Comparison of ENCODE assay signal across 11 cellular contexts in the genomic region with DNA sequence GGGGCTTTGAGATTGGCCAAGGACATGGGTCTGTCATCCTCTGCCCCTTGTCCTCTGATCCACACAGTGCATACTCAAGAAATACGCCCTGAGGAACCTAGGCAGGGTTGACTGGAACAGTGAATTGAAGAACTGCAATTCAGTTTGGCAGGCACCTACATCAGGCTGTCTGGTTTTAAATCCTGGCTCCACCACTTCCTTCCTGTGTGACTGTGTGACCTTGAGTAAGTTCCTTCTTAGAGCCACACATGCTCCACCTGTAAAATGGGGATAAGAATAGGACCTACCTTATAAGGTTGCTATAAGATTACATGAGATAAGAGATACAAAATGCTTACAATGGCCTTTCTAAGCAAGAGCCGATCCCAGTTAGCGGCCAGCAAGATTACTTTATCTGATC. TPM values are rescaled to one million over a fixed set of nuclear protein-coding genes. Genes with fewer than 3 reads are reported as not detected.
DNase-seq lines count a peak whose midpoint lies in the region; ATAC-seq and TF ChIP-seq lines count a peak whose summit lies in the region.
"Had no signal": no experiment of that assay in that cellular context is flagged by ENCODE, and none has a peak within 500 bp of the region (broad histone marks: within the 10 kb centered on the region; RNA-seq: fewer than 3 reads in every experiment).

No MANE protein-coding gene starts in this region.

- H3K27ac Mint-ChIP-seq in CD4-positive, CD25-positive, alpha-beta regulatory T cell, result peak overlapping the region in 1 of 3 donors; percentile 18
- H3K27ac Mint-ChIP-seq in brain, result peak overlapping the region in 3 of 5 experiments; percentile 19 to 48 (median 41)

- H3K4me1 ChIP-seq in CD4-positive, CD25-positive, alpha-beta regulatory T cell (ENCODE audit: control insufficient read depth, insufficient read depth, low read length, poor library complexity, severe bottlenecking), result peaks cover 38% of the 10 kb centered on the region

- peaks cover 5% of the 10 kb centered on the region for H3K27me3 Mint-ChIP-seq in CD4-positive, CD25-positive, alpha-beta regulatory T cell
- peaks cover 18% of the 10 kb centered on the region for H3K27me3 Mint-ChIP-seq in brain
- H3K27me3 Mint-ChIP-seq: activated naive CD8-positive, alpha-beta T cell had no signal

- DNase-seq in CD4-positive, CD25-positive, alpha-beta regulatory T cell, result peak in 2 of 3 donors; percentile 39 to 75
- DNase-seq in GDM1 (lab: John Stamatoyannopoulos, UW) (peak; percentile 45), SKM-1 (lab: John Stamatoyannopoulos, UW; ENCODE audit: unreplicated experiment) (peak; percentile 66), hepatic stellate cell (ENCODE audit: low spot score) (no peak)
- DNase-seq: nucleus accumbens; stimulated activated CD4-positive, alpha-beta T cell treated with anti-CD3 and anti-CD28 coated beads, Interleukin-4, amount 100 ng/mL, for 24 hours had no signal

- TF ChIP-seq CTCF in brain (conservative IDR thresholded peaks at IDR 0.05), result no peak

- no peaks in the 10 kb centered on the region for H3K27me3 ChIP-seq in CD4-positive, CD25-positive, alpha-beta regulatory T cell (ENCODE audit: control insufficient read depth, insufficient read depth, low read length)

- H3K27ac ChIP-seq in CD4-positive, CD25-positive, alpha-beta regulatory T cell (ENCODE audit: insufficient read depth, low read length, poor library complexity, severe bottlenecking), result no peak overlapping the region
- H3K27ac ChIP-seq: HL-60 had no signal

- no peaks in the 10 kb centered on the region for H3K9me3 ChIP-seq in CD4-positive, CD25-positive, alpha-beta regulatory T cell (ENCODE audit: control insufficient read depth in 2 of 2, low read length in 2 of 2)

- no peaks in the 10 kb centered on the region for H3K36me3 Mint-ChIP-seq in CD4-positive, CD25-positive, alpha-beta regulatory T cell
- no peaks in the 10 kb centered on the region for H3K36me3 Mint-ChIP-seq in brain
- H3K36me3 Mint-ChIP-seq: activated naive CD8-positive, alpha-beta T cell had no signal

- no peaks in the 10 kb centered on the region for H3K36me3 ChIP-seq in CD4-positive, CD25-positive, alpha-beta regulatory T cell (ENCODE audit: control insufficient read depth, insufficient read depth, low read length)

- peak overlapping the region in 1 of 4 donors; percentile 82 for H3K4me3 Mint-ChIP-seq in CD4-positive, CD25-positive, alpha-beta regulatory T cell
- no peak overlapping the region for H3K4me3 Mint-ChIP-seq in brain
- H3K4me3 Mint-ChIP-seq: activated naive CD8-positive, alpha-beta T cell had no signal

- peaks cover 7 to 44% (median 23%) of the 10 kb centered on the region in 4 donors for H3K4me1 Mint-ChIP-seq in CD4-positive, CD25-positive, alpha-beta regulatory T cell
- peaks cover 66% of the 10 kb centered on the region for H3K4me1 Mint-ChIP-seq in brain

- no peaks in the 10 kb centered on the region for H3K9me3 Mint-ChIP-seq in CD4-positive, CD25-positive, alpha-beta regulatory T cell
- H3K9me3 Mint-ChIP-seq in brain, result peaks cover 0 to 7% (median 0%) of the 10 kb centered on the region in 5 experiments

- H3K4me3 ChIP-seq in CD4-positive, CD25-positive, alpha-beta regulatory T cell (ENCODE audit: low read depth, low read length), result peak overlapping the region; percentile 45

- peak; percentile 66 to 82 for ATAC-seq in CD4-positive, CD25-positive, alpha-beta regulatory T cell (ENCODE audit: low read depth in 2 of 2)
- ATAC-seq in HG03159 (IDR thresholded peaks at IDR 0.05; ENCODE audit: unreplicated experiment) (no peak), HG03342 (IDR thresholded peaks at IDR 0.05; ENCODE audit: unreplicated experiment) (no peak)

RNA-seq across cellular contexts. Expression of gene TCF20, which starts 15.8 kb away (rescaled TPM):
- total RNA-seq in CD4-positive, CD25-positive, alpha-beta regulatory T cell, result 101 TPM
- 1 to 10 TPM; 1.4 to 2.1 (median 1.9) TPM for polyA plus RNA-seq in CD4-positive, CD25-positive, alpha-beta regulatory T cell
- polyA plus RNA-seq in brain (ENCODE audit: insufficient read depth, low read depth, low replicate concordance), result 19.3 TPM

Comparison
In these comparisons a context has a peak if more than half of its experiments do, and no peak if none do; other contexts are left out.
1. ATAC-seq: peak in CD4-positive, CD25-positive, alpha-beta regulatory T cell (2 of 2); none in HG03159 (single experiment) and HG03342 (single experiment).